In the genomic region with DNA sequence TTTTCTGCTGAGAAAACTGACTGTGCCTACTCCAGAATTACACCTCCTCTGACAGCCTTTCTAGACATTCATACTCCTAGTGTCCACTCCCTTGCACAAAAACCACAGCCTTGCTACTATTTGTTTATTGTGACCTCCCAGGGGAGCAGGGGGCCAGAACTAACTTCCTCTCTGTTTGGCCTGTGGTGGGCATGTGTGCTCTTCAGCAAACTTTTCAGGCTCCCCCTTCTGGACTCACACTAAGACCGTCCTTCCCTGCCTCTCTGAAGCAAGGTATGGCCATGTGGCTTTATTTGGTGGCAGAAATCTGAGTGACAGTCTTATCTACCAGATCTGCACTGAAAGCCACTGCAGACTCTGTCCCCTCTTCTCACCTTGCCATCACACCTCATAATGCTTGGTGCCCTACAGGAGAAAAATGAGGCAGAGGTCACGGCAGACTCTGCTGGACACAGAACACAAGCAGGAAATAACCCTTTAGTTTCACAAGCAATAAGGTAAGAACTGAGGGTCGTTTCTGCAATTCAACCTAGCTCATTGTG, we compare ENCODE assay signal across 1 cellular context.
TF ChIP-seq lines count a peak whose summit lies in the region.

No MANE protein-coding gene starts in this region.

TF ChIP-seq in HepG2, 621 proteins besides CTCF, POLR2A, EP300 and RAD21 (continued from another document and continues in another):
- TF ChIP-seq ZNF652 (CRISPR knock-in tag; IDR thresholded peaks at IDR 0.05; ENCODE audit: borderline replicate concordance, low read depth) (peak; percentile 78), SAP130 (CRISPR knock-in tag; IDR thresholded peaks at IDR 0.05; ENCODE audit: low read depth) (0 out of 2 replicates have a peak, but pooled peaks have one; percentile 58), SMC3 (IDR thresholded peaks at IDR 0.05; ENCODE audit: low read length) (peak; percentile 83), ATF4 (CRISPR knock-in tag; IDR thresholded peaks at IDR 0.05) (peak in 1 of 2 experiments; percentile 44; a peak in 1 of 4 replicates), TCF12 (IDR thresholded peaks at IDR 0.05) (no peak), TCF12 (CRISPR knock-in tag; IDR thresholded peaks at IDR 0.05) (peak; percentile 67; the same call in 1 of the 2 replicates), YEATS4 (CRISPR knock-in tag; IDR thresholded peaks at IDR 0.05; ENCODE audit: borderline replicate concordance) (peak; percentile 58; the same call in 1 of the 2 replicates), GTF2F1 (IDR thresholded peaks at IDR 0.05; ENCODE audit: low read length) (no peak), HNF4A (CRISPR knock-in tag; IDR thresholded peaks at IDR 0.05) (peak; percentile 87), IRF2 (CRISPR knock-in tag; IDR thresholded peaks at IDR 0.05) (peak; percentile 60), MXD4 (CRISPR knock-in tag; IDR thresholded peaks at IDR 0.05) (no peak), ZNF33B (CRISPR knock-in tag; IDR thresholded peaks at IDR 0.05) (0 out of 2 replicates have a peak, but pooled peaks have one; percentile 25), ZSCAN9 (CRISPR knock-in tag; IDR thresholded peaks at IDR 0.05; ENCODE audit: borderline replicate concordance) (peak; percentile 58; the same call in 1 of the 2 replicates), TEAD3 (CRISPR knock-in tag; optimal IDR thresholded peaks at IDR 0.05; ENCODE audit: borderline replicate concordance) (peak; percentile 48), CREM (IDR thresholded peaks at IDR 0.05) (peak; percentile 23; the same call in 1 of the 2 replicates), CREM (CRISPR knock-in tag; IDR thresholded peaks at IDR 0.05) (no peak), RARA (CRISPR knock-in tag; IDR thresholded peaks at IDR 0.05) (peak; percentile 73), ZNF883 (CRISPR knock-in tag; IDR thresholded peaks at IDR 0.05; ENCODE audit: not compliant biosample characterization) (peak; percentile 37), ERF (CRISPR knock-in tag; IDR thresholded peaks at IDR 0.05) (peak; percentile 71; the same call in 1 of the 2 replicates), ZSCAN31 (CRISPR knock-in tag; IDR thresholded peaks at IDR 0.05; ENCODE audit: low read depth) (no peak), DMAP1 (CRISPR knock-in tag; IDR thresholded peaks at IDR 0.05) (peak; percentile 66), ZNF761 (CRISPR knock-in tag; conservative IDR thresholded peaks at IDR 0.05) (peak; percentile 78; the same call in 1 of the 2 replicates), DPF2 (CRISPR knock-in tag; IDR thresholded peaks at IDR 0.05; ENCODE audit: borderline replicate concordance, low read depth) (0 out of 2 replicates have a peak, but pooled peaks have one; percentile 38), TBX2 (CRISPR knock-in tag; IDR thresholded peaks at IDR 0.05; ENCODE audit: borderline replicate concordance) (peak; percentile 99), KAT8 (CRISPR knock-in tag; IDR thresholded peaks at IDR 0.05) (0 out of 2 replicates have a peak, but pooled peaks have one; percentile 32), CEBPG (CRISPR knock-in tag; IDR thresholded peaks at IDR 0.05) (peak; percentile 23; the same call in 1 of the 2 replicates), ZBTB38 (CRISPR knock-in tag; IDR thresholded peaks at IDR 0.05) (0 out of 2 replicates have a peak, but pooled peaks have one; percentile 39), GFI1 (CRISPR knock-in tag; IDR thresholded peaks at IDR 0.05; ENCODE audit: borderline replicate concordance) (peak; percentile 75; the same call in 1 of the 2 replicates), ZNF556 (CRISPR knock-in tag; IDR thresholded peaks at IDR 0.05; ENCODE audit: borderline replicate concordance) (0 out of 2 replicates have a peak, but pooled peaks have one; percentile 65), ZNF431 (CRISPR knock-in tag; IDR thresholded peaks at IDR 0.05; ENCODE audit: borderline replicate concordance, low read depth) (no peak), NR2F2 (IDR thresholded peaks at IDR 0.05; ENCODE audit: borderline replicate concordance, low read depth) (peak; percentile 70; the same call in 1 of the 2 replicates), TBP (CRISPR knock-in tag; IDR thresholded peaks at IDR 0.05) (no peak), MEIS2 (CRISPR knock-in tag; IDR thresholded peaks at IDR 0.05) (peak; percentile 87), NFIC (IDR thresholded peaks at IDR 0.05; ENCODE audit: low read length) (no peak), ELF3 (CRISPR knock-in tag; IDR thresholded peaks at IDR 0.05) (peak; percentile 63), HES4 (CRISPR knock-in tag; IDR thresholded peaks at IDR 0.05; ENCODE audit: borderline replicate concordance) (no peak)
- TF ChIP-seq, protein P1, sequence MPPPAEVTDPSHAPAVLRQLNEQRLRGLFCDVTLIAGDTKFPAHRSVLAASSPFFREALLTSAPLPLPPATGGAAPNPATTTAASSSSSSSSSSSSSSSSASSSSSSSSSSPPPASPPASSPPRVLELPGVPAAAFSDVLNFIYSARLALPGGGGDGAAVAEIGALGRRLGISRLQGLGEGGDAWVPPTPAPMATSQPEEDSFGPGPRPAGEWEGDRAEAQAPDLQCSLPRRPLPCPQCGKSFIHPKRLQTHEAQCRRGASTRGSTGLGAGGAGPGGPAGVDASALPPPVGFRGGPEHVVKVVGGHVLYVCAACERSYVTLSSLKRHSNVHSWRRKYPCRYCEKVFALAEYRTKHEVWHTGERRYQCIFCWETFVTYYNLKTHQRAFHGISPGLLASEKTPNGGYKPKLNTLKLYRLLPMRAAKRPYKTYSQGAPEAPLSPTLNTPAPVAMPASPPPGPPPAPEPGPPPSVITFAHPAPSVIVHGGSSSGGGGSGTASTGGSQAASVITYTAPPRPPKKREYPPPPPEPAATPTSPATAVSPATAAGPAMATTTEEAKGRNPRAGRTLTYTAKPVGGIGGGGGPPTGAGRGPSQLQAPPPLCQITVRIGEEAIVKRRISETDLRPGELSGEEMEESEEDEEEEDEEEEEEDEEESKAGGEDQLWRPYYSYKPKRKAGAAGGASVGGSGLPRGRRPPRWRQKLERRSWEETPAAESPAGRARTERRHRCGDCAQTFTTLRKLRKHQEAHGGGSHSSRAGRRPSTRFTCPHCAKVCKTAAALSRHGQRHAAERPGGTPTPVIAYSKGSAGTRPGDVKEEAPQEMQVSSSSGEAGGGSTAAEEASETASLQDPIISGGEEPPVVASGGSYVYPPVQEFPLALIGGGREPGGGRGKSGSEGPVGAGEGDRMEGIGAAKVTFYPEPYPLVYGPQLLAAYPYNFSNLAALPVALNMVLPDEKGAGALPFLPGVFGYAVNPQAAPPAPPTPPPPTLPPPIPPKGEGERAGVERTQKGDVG (CRISPR knock-in tag; IDR thresholded peaks at IDR 0.05; ENCODE audit: borderline replicate concordance), result peak; percentile 53; the same call in 1 of the 2 replicates
- TF ChIP-seq, protein P2, sequence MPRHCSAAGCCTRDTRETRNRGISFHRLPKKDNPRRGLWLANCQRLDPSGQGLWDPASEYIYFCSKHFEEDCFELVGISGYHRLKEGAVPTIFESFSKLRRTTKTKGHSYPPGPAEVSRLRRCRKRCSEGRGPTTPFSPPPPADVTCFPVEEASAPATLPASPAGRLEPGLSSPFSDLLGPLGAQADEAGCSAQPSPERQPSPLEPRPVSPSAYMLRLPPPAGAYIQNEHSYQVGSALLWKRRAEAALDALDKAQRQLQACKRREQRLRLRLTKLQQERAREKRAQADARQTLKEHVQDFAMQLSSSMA (CRISPR knock-in tag; IDR thresholded peaks at IDR 0.05), result 0 out of 2 replicates have a peak, but pooled peaks have one; percentile 40
- TF ChIP-seq, protein P3, sequence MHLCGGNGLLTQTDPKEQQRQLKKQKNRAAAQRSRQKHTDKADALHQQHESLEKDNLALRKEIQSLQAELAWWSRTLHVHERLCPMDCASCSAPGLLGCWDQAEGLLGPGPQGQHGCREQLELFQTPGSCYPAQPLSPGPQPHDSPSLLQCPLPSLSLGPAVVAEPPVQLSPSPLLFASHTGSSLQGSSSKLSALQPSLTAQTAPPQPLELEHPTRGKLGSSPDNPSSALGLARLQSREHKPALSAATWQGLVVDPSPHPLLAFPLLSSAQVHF (CRISPR knock-in tag; IDR thresholded peaks at IDR 0.05), result no peak
- TF ChIP-seq, protein P4, sequence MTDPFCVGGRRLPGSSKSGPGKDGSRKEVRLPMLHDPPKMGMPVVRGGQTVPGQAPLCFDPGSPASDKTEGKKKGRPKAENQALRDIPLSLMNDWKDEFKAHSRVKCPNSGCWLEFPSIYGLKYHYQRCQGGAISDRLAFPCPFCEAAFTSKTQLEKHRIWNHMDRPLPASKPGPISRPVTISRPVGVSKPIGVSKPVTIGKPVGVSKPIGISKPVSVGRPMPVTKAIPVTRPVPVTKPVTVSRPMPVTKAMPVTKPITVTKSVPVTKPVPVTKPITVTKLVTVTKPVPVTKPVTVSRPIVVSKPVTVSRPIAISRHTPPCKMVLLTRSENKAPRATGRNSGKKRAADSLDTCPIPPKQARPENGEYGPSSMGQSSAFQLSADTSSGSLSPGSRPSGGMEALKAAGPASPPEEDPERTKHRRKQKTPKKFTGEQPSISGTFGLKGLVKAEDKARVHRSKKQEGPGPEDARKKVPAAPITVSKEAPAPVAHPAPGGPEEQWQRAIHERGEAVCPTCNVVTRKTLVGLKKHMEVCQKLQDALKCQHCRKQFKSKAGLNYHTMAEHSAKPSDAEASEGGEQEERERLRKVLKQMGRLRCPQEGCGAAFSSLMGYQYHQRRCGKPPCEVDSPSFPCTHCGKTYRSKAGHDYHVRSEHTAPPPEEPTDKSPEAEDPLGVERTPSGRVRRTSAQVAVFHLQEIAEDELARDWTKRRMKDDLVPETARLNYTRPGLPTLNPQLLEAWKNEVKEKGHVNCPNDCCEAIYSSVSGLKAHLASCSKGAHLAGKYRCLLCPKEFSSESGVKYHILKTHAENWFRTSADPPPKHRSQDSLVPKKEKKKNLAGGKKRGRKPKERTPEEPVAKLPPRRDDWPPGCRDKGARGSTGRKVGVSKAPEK (CRISPR knock-in tag; IDR thresholded peaks at IDR 0.05; ENCODE audit: borderline replicate concordance), result no peak
- TF ChIP-seq, protein P5, sequence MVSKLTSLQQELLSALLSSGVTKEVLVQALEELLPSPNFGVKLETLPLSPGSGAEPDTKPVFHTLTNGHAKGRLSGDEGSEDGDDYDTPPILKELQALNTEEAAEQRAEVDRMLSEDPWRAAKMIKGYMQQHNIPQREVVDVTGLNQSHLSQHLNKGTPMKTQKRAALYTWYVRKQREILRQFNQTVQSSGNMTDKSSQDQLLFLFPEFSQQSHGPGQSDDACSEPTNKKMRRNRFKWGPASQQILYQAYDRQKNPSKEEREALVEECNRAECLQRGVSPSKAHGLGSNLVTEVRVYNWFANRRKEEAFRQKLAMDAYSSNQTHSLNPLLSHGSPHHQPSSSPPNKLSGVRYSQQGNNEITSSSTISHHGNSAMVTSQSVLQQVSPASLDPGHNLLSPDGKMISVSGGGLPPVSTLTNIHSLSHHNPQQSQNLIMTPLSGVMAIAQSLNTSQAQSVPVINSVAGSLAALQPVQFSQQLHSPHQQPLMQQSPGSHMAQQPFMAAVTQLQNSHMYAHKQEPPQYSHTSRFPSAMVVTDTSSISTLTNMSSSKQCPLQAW (CRISPR knock-in tag; IDR thresholded peaks at IDR 0.05), result peak; percentile 43; the same call in 1 of the 2 replicates
- TF ChIP-seq, protein P6, sequence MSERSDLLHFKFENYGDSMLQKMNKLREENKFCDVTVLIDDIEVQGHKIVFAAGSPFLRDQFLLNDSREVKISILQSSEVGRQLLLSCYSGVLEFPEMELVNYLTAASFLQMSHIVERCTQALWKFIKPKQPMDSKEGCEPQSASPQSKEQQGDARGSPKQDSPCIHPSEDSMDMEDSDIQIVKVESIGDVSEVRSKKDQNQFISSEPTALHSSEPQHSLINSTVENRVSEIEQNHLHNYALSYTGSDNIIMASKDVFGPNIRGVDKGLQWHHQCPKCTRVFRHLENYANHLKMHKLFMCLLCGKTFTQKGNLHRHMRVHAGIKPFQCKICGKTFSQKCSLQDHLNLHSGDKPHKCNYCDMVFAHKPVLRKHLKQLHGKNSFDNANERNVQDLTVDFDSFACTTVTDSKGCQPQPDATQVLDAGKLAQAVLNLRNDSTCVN (CRISPR knock-in tag; IDR thresholded peaks at IDR 0.05; ENCODE audit: borderline replicate concordance), result peak; percentile 90; the same call in 1 of the 2 replicates
- TF ChIP-seq, protein P7, sequence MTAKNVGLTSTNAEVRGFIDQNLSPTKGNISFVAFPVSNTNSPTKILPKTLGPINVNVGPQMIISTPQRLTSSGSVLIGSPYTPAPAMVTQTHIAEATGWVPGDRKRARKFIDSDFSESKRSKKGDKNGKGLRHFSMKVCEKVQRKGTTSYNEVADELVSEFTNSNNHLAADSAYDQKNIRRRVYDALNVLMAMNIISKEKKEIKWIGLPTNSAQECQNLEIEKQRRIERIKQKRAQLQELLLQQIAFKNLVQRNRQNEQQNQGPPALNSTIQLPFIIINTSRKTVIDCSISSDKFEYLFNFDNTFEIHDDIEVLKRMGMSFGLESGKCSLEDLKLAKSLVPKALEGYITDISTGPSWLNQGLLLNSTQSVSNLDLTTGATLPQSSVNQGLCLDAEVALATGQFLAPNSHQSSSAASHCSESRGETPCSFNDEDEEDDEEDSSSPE (CRISPR knock-in tag; IDR thresholded peaks at IDR 0.05), result peak; percentile 71
- TF ChIP-seq, protein P8, sequence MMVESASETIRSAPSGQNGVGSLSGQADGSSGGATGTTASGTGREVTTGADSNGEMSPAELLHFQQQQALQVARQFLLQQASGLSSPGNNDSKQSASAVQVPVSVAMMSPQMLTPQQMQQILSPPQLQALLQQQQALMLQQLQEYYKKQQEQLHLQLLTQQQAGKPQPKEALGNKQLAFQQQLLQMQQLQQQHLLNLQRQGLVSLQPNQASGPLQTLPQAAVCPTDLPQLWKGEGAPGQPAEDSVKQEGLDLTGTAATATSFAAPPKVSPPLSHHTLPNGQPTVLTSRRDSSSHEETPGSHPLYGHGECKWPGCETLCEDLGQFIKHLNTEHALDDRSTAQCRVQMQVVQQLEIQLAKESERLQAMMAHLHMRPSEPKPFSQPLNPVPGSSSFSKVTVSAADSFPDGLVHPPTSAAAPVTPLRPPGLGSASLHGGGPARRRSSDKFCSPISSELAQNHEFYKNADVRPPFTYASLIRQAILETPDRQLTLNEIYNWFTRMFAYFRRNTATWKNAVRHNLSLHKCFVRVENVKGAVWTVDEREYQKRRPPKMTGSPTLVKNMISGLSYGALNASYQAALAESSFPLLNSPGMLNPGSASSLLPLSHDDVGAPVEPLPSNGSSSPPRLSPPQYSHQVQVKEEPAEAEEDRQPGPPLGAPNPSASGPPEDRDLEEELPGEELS (CRISPR knock-in tag; IDR thresholded peaks at IDR 0.05), result peak; percentile 81
- TF ChIP-seq, protein P9, sequence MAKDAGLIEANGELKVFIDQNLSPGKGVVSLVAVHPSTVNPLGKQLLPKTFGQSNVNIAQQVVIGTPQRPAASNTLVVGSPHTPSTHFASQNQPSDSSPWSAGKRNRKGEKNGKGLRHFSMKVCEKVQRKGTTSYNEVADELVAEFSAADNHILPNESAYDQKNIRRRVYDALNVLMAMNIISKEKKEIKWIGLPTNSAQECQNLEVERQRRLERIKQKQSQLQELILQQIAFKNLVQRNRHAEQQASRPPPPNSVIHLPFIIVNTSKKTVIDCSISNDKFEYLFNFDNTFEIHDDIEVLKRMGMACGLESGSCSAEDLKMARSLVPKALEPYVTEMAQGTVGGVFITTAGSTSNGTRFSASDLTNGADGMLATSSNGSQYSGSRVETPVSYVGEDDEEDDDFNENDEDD (CRISPR knock-in tag; IDR thresholded peaks at IDR 0.05; ENCODE audit: borderline replicate concordance), result peak; percentile 70; the same call in 1 of the 2 replicates
